ENCODE assay signal across 1 cellular context in genomic region chr1:204404629-204405028, GRCh38.
TF ChIP-seq lines count a peak whose summit lies in the region.

No MANE protein-coding gene starts in this region.

TF ChIP-seq in WTC11, 78 proteins besides CTCF, POLR2A, EP300 and RAD21:
- TF ChIP-seq NFYB (CRISPR knock-in tag; conservative IDR thresholded peaks at IDR 0.05; ENCODE audit: low read depth) (no peak), ETV6 (CRISPR knock-in tag; IDR thresholded peaks at IDR 0.05) (no peak), ATF1 (CRISPR knock-in tag; IDR thresholded peaks at IDR 0.05) (no peak), ZNF425 (CRISPR knock-in tag; conservative IDR thresholded peaks at IDR 0.05) (no peak), CREB1 (CRISPR knock-in tag; IDR thresholded peaks at IDR 0.05) (no peak), SOX15 (CRISPR knock-in tag; IDR thresholded peaks at IDR 0.05) (no peak), IRF2 (CRISPR knock-in tag; IDR thresholded peaks at IDR 0.05; ENCODE audit: borderline replicate concordance, low read depth) (no peak), ZNF219 (CRISPR knock-in tag; IDR thresholded peaks at IDR 0.05; ENCODE audit: borderline replicate concordance) (no peak), ZNF138 (CRISPR knock-in tag; conservative IDR thresholded peaks at IDR 0.05) (no peak), NR3C1 (CRISPR knock-in tag; conservative IDR thresholded peaks at IDR 0.05; ENCODE audit: low read depth) (no peak), ELF4 (CRISPR knock-in tag; IDR thresholded peaks at IDR 0.05; ENCODE audit: low read depth) (no peak), ZNF317 (CRISPR knock-in tag; IDR thresholded peaks at IDR 0.05; ENCODE audit: borderline replicate concordance, low read depth) (no peak), NFATC4 (CRISPR knock-in tag; IDR thresholded peaks at IDR 0.05) (no peak), ZNF121 (CRISPR knock-in tag; IDR thresholded peaks at IDR 0.05) (no peak), ZBTB21 (CRISPR knock-in tag; IDR thresholded peaks at IDR 0.05; ENCODE audit: borderline replicate concordance) (no peak), TCF7 (CRISPR knock-in tag; IDR thresholded peaks at IDR 0.05; ENCODE audit: low read depth) (no peak), TEAD4 (CRISPR knock-in tag; IDR thresholded peaks at IDR 0.05) (no peak)
